ENCODE assay signal across 14 cellular contexts in the genomic region with DNA sequence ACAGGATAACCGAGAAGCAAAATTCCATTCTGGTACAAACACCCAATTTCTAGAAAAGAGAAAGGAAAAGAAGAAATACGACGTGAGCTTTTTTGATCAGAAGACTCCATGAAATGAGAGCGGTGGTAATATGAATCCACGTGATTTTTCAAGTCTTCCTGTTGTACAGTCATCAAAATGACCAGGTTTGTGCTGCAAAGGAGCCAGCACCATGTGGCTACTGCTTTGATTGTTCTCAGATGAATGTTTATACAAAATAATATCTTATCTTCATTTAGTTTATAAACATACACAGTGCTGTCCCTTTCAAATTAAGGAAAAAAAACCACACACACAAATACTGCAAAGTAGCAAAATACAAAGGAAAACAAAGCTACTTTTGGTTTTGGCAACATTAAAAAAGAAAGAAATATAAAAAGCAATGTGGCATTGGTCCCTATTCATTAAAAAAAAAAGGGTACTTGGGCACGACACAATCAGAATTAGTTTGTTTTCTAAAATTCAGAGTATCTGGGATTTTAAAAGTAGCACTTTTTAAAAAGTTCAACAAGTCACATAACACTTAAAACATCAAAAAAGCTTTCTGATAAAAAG. TPM values are rescaled to one million over a fixed set of nuclear protein-coding genes. Genes with fewer than 3 reads are reported as not detected.
DNase-seq lines count a peak whose midpoint lies in the region; ATAC-seq and TF ChIP-seq lines count a peak whose summit lies in the region.
"Had no signal": no experiment of that assay in that cellular context is flagged by ENCODE, and none has a peak within 500 bp of the region (broad histone marks: within the 10 kb centered on the region; RNA-seq: fewer than 3 reads in every experiment).

No MANE protein-coding gene starts in this region.

- peak; percentile 59 for ATAC-seq in CD4-positive, alpha-beta T cell (ENCODE audit: poor library complexity)
- ATAC-seq in natural killer cell (peak in 1 of 3 donors; percentile 21), GM21825 (IDR thresholded peaks at IDR 0.05; ENCODE audit: unreplicated experiment) (no peak)

- H3K36me3 ChIP-seq in KOPT-K1 (ENCODE audit: insufficient read depth, low read length), result peaks cover 30% of the 10 kb centered on the region

- H3K27ac Mint-ChIP-seq in CD4-positive, alpha-beta T cell, result peak overlapping the region; percentile 80
- H3K27ac Mint-ChIP-seq in natural killer cell, result peak overlapping the region; percentile 29 to 74

- POLR2A ChIA-PET in CD4-positive, alpha-beta T cell (lab: Charles Lee), result interaction anchor here (0.8 to 4.4 kb wide), 11 partner anchors 13 to 211 kb away, joined by 3 to 70 read pairs (median 4); a partner anchor contains a TSS

- H3K9me3 ChIP-seq in CD4-positive, alpha-beta T cell (ENCODE audit: control insufficient read depth, low read length), result no peaks in the 10 kb centered on the region
- no peaks in the 10 kb centered on the region for H3K9me3 ChIP-seq in KOPT-K1 (ENCODE audit: insufficient read depth, low read length, poor library complexity, severe bottlenecking)

- H3K27ac ChIP-seq in CD4-positive, alpha-beta T cell (ENCODE audit: low read depth, low read length), result no peak overlapping the region
- H3K27ac ChIP-seq in KOPT-K1 (ENCODE audit: low read depth, low read length, poor library complexity, severe bottlenecking) (peak overlapping the region; percentile 58), coronary artery (peak overlapping the region; percentile 10 to 64)

- intact Hi-C loops in CD4-positive, alpha-beta T cell (cut with DNase I, micrococcal nuclease), result no loop called here
- intact Hi-C loops in natural killer cell (cut with micrococcal nuclease), result loop anchor here (5.0 kb wide), 1 partner anchor 34 kb away; no protein-coding TSS in a partner anchor

- H3K4me3 ChIP-seq in coronary artery, result no peak overlapping the region

- no peaks in the 10 kb centered on the region for H3K27me3 Mint-ChIP-seq in CD4-positive, alpha-beta T cell
- H3K27me3 Mint-ChIP-seq in natural killer cell (ENCODE audit: low read depth in 2 of 2), result no peaks in the 10 kb centered on the region

- H3K4me1 Mint-ChIP-seq in CD4-positive, alpha-beta T cell (ENCODE audit: low read depth), result peaks cover 31% of the 10 kb centered on the region
- H3K4me1 Mint-ChIP-seq in natural killer cell, result peaks cover 9 to 21% of the 10 kb centered on the region in 2 donors

- TF ChIP-seq CTCF in CD4-positive, alpha-beta T cell (IDR thresholded peaks at IDR 0.05), result no peak
- TF ChIP-seq CTCF in coronary artery (IDR thresholded peaks at IDR 0.05), result no peak
- TF ChIP-seq CTCF in natural killer cell (IDR thresholded peaks at IDR 0.05), result no peak
- no peak for TF ChIP-seq CTCF in GM13976 (IDR thresholded peaks at IDR 0.05; ENCODE audit: borderline replicate concordance, control extremely low read depth, extremely low read depth, insufficient read depth, missing control alignments)

- CTCF ChIA-PET in CD4-positive, alpha-beta T cell (lab: Charles Lee), result interaction anchor here (1.7 to 2.3 kb wide), 5 partner anchors 12 to 157 kb away, joined by 5 to 16 read pairs (median 8); a partner anchor contains a TSS

- in situ Hi-C loops in GM13976 (cut with MboI; ENCODE audit: low sequenced_read_pairs, unreplicated experiment), result no loop called here

- peak overlapping the region; percentile 68 for H3K4me3 Mint-ChIP-seq in CD4-positive, alpha-beta T cell
- no peak overlapping the region for H3K4me3 Mint-ChIP-seq in natural killer cell

- DNase-seq in CD4-positive, alpha-beta T cell, result no peak
- DNase-seq in coronary artery (ENCODE audit: low spot score) (no peak), natural killer cell (no peak), GOT3 (lab: John Stamatoyannopoulos, UW) (no peak), GM13976 (ENCODE audit: low spot score) (no peak), middle frontal gyrus (ENCODE audit: extremely low spot score, low spot score) (no peak)
- DNase-seq: central memory CD4-positive, alpha-beta T cell; COR-L47; NCI-H1105; NCI-H510A; T1000 had no signal

- no peaks in the 10 kb centered on the region for H3K27me3 ChIP-seq in CD4-positive, alpha-beta T cell (ENCODE audit: control insufficient read depth, insufficient read depth, low read length)

- no peaks in the 10 kb centered on the region for H3K9me3 Mint-ChIP-seq in CD4-positive, alpha-beta T cell
- H3K9me3 Mint-ChIP-seq in natural killer cell, result no peaks in the 10 kb centered on the region

- H3K36me3 Mint-ChIP-seq in CD4-positive, alpha-beta T cell (ENCODE audit: low read depth), result no peaks in the 10 kb centered on the region
- H3K36me3 Mint-ChIP-seq in natural killer cell, result no peaks in the 10 kb centered on the region

RNA-seq across cellular contexts. Expression of a gene that starts 13.0 kb away (rescaled TPM):
- total RNA-seq in CD4-positive, alpha-beta T cell, result 10 to 100 TPM; 25.7 to 27.8 TPM
- total RNA-seq in natural killer cell, result 100 to 1,000 TPM; 179 to 201 (median 201) TPM

RNA-seq across cellular contexts. Expression of a gene that starts 48.8 kb away (rescaled TPM):
- 1 to 10 TPM; 2.1 to 2.6 TPM for total RNA-seq in CD4-positive, alpha-beta T cell
- total RNA-seq in natural killer cell, result 1 to 10 TPM in 1 of 3 donors, under 1 TPM in 2; 0.70 to 3.4 (median 0.71) TPM
- total RNA-seq: kidney epithelial cell had no signal

Comparison
In these comparisons a context has a peak if more than half of its experiments do, and no peak if none do; other contexts are left out.
1. RNA of a gene that starts 13.0 kb away (total RNA-seq): 179 to 201 TPM in natural killer cell; 25.7 to 27.8 TPM in CD4-positive, alpha-beta T cell; every median in the first group is over 4 times any median in the second.